ENCODE assay signal across 10 cellular contexts in genomic region chr16:11296706-11297491, GRCh38. TPM values are rescaled to one million over a fixed set of nuclear protein-coding genes. Genes with fewer than 3 reads are reported as not detected.
DNase-seq lines count a peak whose midpoint lies in the region; ATAC-seq and TF ChIP-seq lines count a peak whose summit lies in the region.
"Had no signal": no experiment of that assay in that cellular context is flagged by ENCODE, and none has a peak within 500 bp of the region (broad histone marks: within the 10 kb centered on the region; RNA-seq: fewer than 3 reads in every experiment).

No MANE protein-coding gene starts in this region.

- no peaks in the 10 kb centered on the region for H3K9me3 Mint-ChIP-seq in activated naive CD4-positive, alpha-beta T cell treated with anti-CD3 and anti-CD28 coated beads for 36 hours
- no peaks in the 10 kb centered on the region for H3K9me3 Mint-ChIP-seq in type B pancreatic cell

- CTCF ChIA-PET in activated naive CD4-positive, alpha-beta T cell treated with anti-CD3 and anti-CD28 coated beads for 36 hours (lab: Charles Lee): interaction anchor here (0.8 to 2.3 kb wide), 10 partner anchors 11 to 348 kb away, joined by 3 to 8 read pairs (median 4); partner anchors contain the start of gene SOCS1

- H3K9me3 ChIP-seq in right cardiac atrium (ENCODE audit: control insufficient read depth, low read length): no peaks in the 10 kb centered on the region

- H3K27ac Mint-ChIP-seq in activated naive CD4-positive, alpha-beta T cell treated with anti-CD3 and anti-CD28 coated beads for 36 hours: peak overlapping the region; percentile 0
- H3K27ac Mint-ChIP-seq in type B pancreatic cell: peak overlapping the region; percentile 58

- no peaks in the 10 kb centered on the region for H3K4me1 ChIP-seq in right cardiac atrium (ENCODE audit: control insufficient read depth, insufficient read depth, low read length)

- H3K4me3 ChIP-seq in right cardiac atrium (ENCODE audit: low read length): no peak overlapping the region

- H3K27me3 Mint-ChIP-seq in activated naive CD4-positive, alpha-beta T cell treated with anti-CD3 and anti-CD28 coated beads for 36 hours (ENCODE audit: low read depth): no peaks in the 10 kb centered on the region
- no peaks in the 10 kb centered on the region for H3K27me3 Mint-ChIP-seq in type B pancreatic cell

- H3K27me3 ChIP-seq in right cardiac atrium (ENCODE audit: control insufficient read depth, insufficient read depth): no peaks in the 10 kb centered on the region

- no peaks in the 10 kb centered on the region for H3K36me3 Mint-ChIP-seq in activated naive CD4-positive, alpha-beta T cell treated with anti-CD3 and anti-CD28 coated beads for 36 hours (ENCODE audit: low read depth)
- no peaks in the 10 kb centered on the region for H3K36me3 Mint-ChIP-seq in type B pancreatic cell

- H3K27ac ChIP-seq in right cardiac atrium (ENCODE audit: low read length): no peak overlapping the region

- no peak overlapping the region for H3K4me3 Mint-ChIP-seq in activated naive CD4-positive, alpha-beta T cell treated with anti-CD3 and anti-CD28 coated beads for 36 hours
- H3K4me3 Mint-ChIP-seq in type B pancreatic cell: peak overlapping the region; percentile 34

- WGBS in right cardiac atrium: 48% methylated on average over 10 of the region's 10 CpGs

- DNase-seq in activated naive CD4-positive, alpha-beta T cell treated with anti-CD3 and anti-CD28 coated beads for 36 hours: no peak
- DNase-seq in activated naive CD4-positive, alpha-beta T cell (lab: John Stamatoyannopoulos, UW): no peak
- DNase-seq in OCI-M1 (lab: John Stamatoyannopoulos, UW) (peak; percentile 84), right cardiac atrium (no peak), type B pancreatic cell (ENCODE audit: extremely low spot score, unreplicated experiment) (no peak), mesenteric fat pad (ENCODE audit: low spot score) (no peak), SIG-M5 treated with dmso at 0.1 percent for 504 hours (lab: John Stamatoyannopoulos, UW; ENCODE audit: unreplicated experiment) (no peak), kidney glomerular epithelial cell (lab: John Stamatoyannopoulos, UW) (no peak)

- H3K4me1 Mint-ChIP-seq in activated naive CD4-positive, alpha-beta T cell treated with anti-CD3 and anti-CD28 coated beads for 36 hours (ENCODE audit: low read depth): peaks cover 27% of the 10 kb centered on the region
- peaks cover 22% of the 10 kb centered on the region for H3K4me1 Mint-ChIP-seq in type B pancreatic cell (ENCODE audit: unreplicated experiment)

- intact Hi-C loops in activated naive CD4-positive, alpha-beta T cell treated with anti-CD3 and anti-CD28 coated beads for 36 hours (cut with micrococcal nuclease): loop anchor here (1.0 to 2.0 kb wide), 4 partner anchors 11 to 58 kb away; no protein-coding TSS in a partner anchor
- intact Hi-C loops in right cardiac atrium (cut with DNase I): no loop called here

- no peak for TF ChIP-seq CTCF in type B pancreatic cell (conservative IDR thresholded peaks at IDR 0.05)

- ATAC-seq in right cardiac atrium: peak; percentile 34 to 52

RNA-seq across cellular contexts. Expression of gene PRM1, which starts 15.8 kb away (rescaled TPM):
- not detected for total RNA-seq in activated naive CD4-positive, alpha-beta T cell treated with anti-CD3 and anti-CD28 coated beads for 36 hours
- total RNA-seq in right cardiac atrium (not detected), type B pancreatic cell (ENCODE audit: low replicate concordance) (not detected in 2 replicates), mesenteric fat pad (not detected)
- not detected for polyA plus RNA-seq in right cardiac atrium
- total RNA-seq: endothelial cell of umbilical vein, NCI-H460 had no signal
- polyA plus RNA-seq: endothelial cell of umbilical vein had no signal

RNA-seq across cellular contexts. Expression of gene PRM2, which starts 20.6 kb away (rescaled TPM):
- total RNA-seq in activated naive CD4-positive, alpha-beta T cell treated with anti-CD3 and anti-CD28 coated beads for 36 hours: not detected
- total RNA-seq in right cardiac atrium (not detected), type B pancreatic cell (ENCODE audit: low replicate concordance) (not detected in 2 replicates), mesenteric fat pad (not detected)
- polyA plus RNA-seq in right cardiac atrium: not detected
- total RNA-seq: endothelial cell of umbilical vein, NCI-H460 had no signal
- polyA plus RNA-seq: endothelial cell of umbilical vein had no signal

RNA-seq across cellular contexts. Expression of gene PRM3, which starts 23.5 kb away (rescaled TPM):
- total RNA-seq in activated naive CD4-positive, alpha-beta T cell treated with anti-CD3 and anti-CD28 coated beads for 36 hours: not detected
- total RNA-seq in right cardiac atrium: not detected
- polyA plus RNA-seq in right cardiac atrium: not detected
- total RNA-seq in type B pancreatic cell (ENCODE audit: low replicate concordance): not detected in 2 replicates
- total RNA-seq in mesenteric fat pad: not detected
- total RNA-seq: endothelial cell of umbilical vein, NCI-H460 had no signal
- polyA plus RNA-seq: endothelial cell of umbilical vein had no signal

RNA-seq across cellular contexts. Expression of gene TNP2, which starts 27.8 kb away (rescaled TPM):
- total RNA-seq in activated naive CD4-positive, alpha-beta T cell treated with anti-CD3 and anti-CD28 coated beads for 36 hours: not detected
- not detected for total RNA-seq in right cardiac atrium
- not detected for polyA plus RNA-seq in right cardiac atrium
- not detected in 2 replicates for total RNA-seq in type B pancreatic cell (ENCODE audit: low replicate concordance)
- not detected for total RNA-seq in mesenteric fat pad
- total RNA-seq: endothelial cell of umbilical vein, NCI-H460 had no signal
- polyA plus RNA-seq: endothelial cell of umbilical vein had no signal

RNA-seq across cellular contexts. Expression of gene SOCS1, which starts 40.9 kb away (rescaled TPM):
- total RNA-seq in activated naive CD4-positive, alpha-beta T cell treated with anti-CD3 and anti-CD28 coated beads for 36 hours: 10 to 100 TPM; 45.1 to 45.6 TPM
- total RNA-seq in right cardiac atrium: 1 to 10 TPM in 3 of 4 donors, under 1 TPM in 1; 0.96 to 5.5 (median 2.2) TPM
- 2.1 TPM for polyA plus RNA-seq in right cardiac atrium
- total RNA-seq in type B pancreatic cell (ENCODE audit: low replicate concordance): 14.5 and 28.6 TPM in 2 replicates
- 35.0 TPM for total RNA-seq in mesenteric fat pad
